Comparison of ENCODE assay signal across 14 cellular contexts in the genomic region with DNA sequence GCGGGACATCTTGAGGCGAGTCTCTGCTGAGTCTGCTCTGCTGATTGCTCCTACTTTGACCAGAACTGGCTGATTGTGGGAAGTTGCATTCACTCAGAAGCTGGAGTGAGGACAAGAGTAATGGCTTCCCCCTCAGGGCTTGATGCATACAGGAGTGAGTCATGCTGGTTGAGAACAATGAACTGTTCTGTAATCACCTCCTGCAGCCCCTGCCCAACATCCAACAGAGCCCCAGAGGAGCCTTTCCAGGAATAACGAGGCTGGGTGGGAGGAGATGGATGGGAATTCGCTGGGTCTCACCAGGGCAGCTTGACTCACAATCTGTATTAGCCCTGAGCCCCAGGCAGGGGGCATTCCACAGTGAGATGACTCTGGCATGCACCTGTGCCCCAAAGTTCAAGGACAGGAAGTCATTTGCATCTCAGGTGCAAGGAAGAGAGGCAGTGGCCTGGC.
A peak's percentile ranks its signal among the peaks of the same experiment; 100 is the strongest.
DNase-seq lines count a peak whose midpoint lies in the region; ATAC-seq and TF ChIP-seq lines count a peak whose summit lies in the region.
"Had no signal": no experiment of that assay in that cellular context is flagged by ENCODE, and none has a peak within 500 bp of the region (broad histone marks: within the 10 kb centered on the region; RNA-seq: fewer than 3 reads in every experiment).

No MANE protein-coding gene starts in this region.

- no peak overlapping the region for H3K27ac Mint-ChIP-seq in endodermal cell
- H3K27ac Mint-ChIP-seq: naive thymus-derived CD4-positive, alpha-beta T cell; T-helper 1 cell treated with Interleukin-12 subunit alpha and Interleukin-12 subunit beta and Interleukin-4 antibody, amounts not matched to agents 30 μg/mL and 1 μg/mL, for 36 hours had no signal

- H3K4me3 Mint-ChIP-seq in endodermal cell = no peak overlapping the region
- H3K4me3 Mint-ChIP-seq: naive thymus-derived CD4-positive, alpha-beta T cell; T-helper 1 cell treated with Interleukin-12 subunit alpha and Interleukin-12 subunit beta and Interleukin-4 antibody, amounts not matched to agents 30 μg/mL and 1 μg/mL, for 36 hours had no signal

- H3K36me3 ChIP-seq in endodermal cell (ENCODE audit: control insufficient read depth, insufficient read depth, low read length) (no peaks in the 10 kb centered on the region), mucosa of descending colon (ENCODE audit: low read depth) (no peaks in the 10 kb centered on the region)
- H3K36me3 ChIP-seq: breast epithelium, stomach had no signal

- no peaks in the 10 kb centered on the region for H3K27me3 Mint-ChIP-seq in endodermal cell (ENCODE audit: insufficient read depth)

- H3K4me1 ChIP-seq in endodermal cell (ENCODE audit: control insufficient read depth, insufficient read depth, low read length) (peaks cover 8% of the 10 kb centered on the region), mucosa of descending colon (ENCODE audit: low read depth) (no peaks in the 10 kb centered on the region)
- H3K4me1 ChIP-seq: breast epithelium, stomach had no signal

- no peaks in the 10 kb centered on the region for H3K9me3 Mint-ChIP-seq in endodermal cell
- H3K9me3 Mint-ChIP-seq: naive thymus-derived CD4-positive, alpha-beta T cell; T-helper 1 cell treated with Interleukin-12 subunit alpha and Interleukin-12 subunit beta and Interleukin-4 antibody, amounts not matched to agents 30 μg/mL and 1 μg/mL, for 36 hours had no signal

- no peaks in the 10 kb centered on the region for H3K36me3 Mint-ChIP-seq in endodermal cell (ENCODE audit: low read depth)
- H3K36me3 Mint-ChIP-seq: naive thymus-derived CD4-positive, alpha-beta T cell had no signal

- no peak for ATAC-seq in mucosa of descending colon
- ATAC-seq: naive thymus-derived CD4-positive, alpha-beta T cell had no signal

- peak; percentile 35 for TF ChIP-seq CTCF in endodermal cell (conservative IDR thresholded peaks at IDR 0.05)
- no peak for TF ChIP-seq CTCF in mucosa of descending colon (IDR thresholded peaks at IDR 0.05)
- TF ChIP-seq CTCF in GM20000 (IDR thresholded peaks at IDR 0.05; ENCODE audit: extremely low read depth, missing control alignments) = no peak

- intact Hi-C loops in mucosa of descending colon (cut with DNase I, micrococcal nuclease) = no loop called here

- H3K9me3 ChIP-seq in endodermal cell (ENCODE audit: control insufficient read depth, low read length) = no peaks in the 10 kb centered on the region
- H3K9me3 ChIP-seq in mucosa of descending colon = no peaks in the 10 kb centered on the region
- H3K9me3 ChIP-seq: A549, breast epithelium, stomach had no signal

- WGBS in endodermal cell (ENCODE audit: insufficient coverage in 1 of 2, insufficient read length in 1 of 2), 2 experiments = 38% methylated on average over 4 of the region's 4 CpGs

- H3K4me1 Mint-ChIP-seq in endodermal cell = peaks cover 12% of the 10 kb centered on the region

- no peaks in the 10 kb centered on the region for H3K27me3 ChIP-seq in endodermal cell (ENCODE audit: control insufficient read depth, insufficient read depth, low read length, poor library complexity, severe bottlenecking)
- H3K27me3 ChIP-seq: breast epithelium had no signal

- peak; percentile 52 for DNase-seq in NCI-H2196 (lab: John Stamatoyannopoulos, UW; ENCODE audit: unreplicated experiment)
- no peak for DNase-seq in NCI-H2196 treated with DMSO at 0.1 percent for 48 hours (lab: John Stamatoyannopoulos, UW; ENCODE audit: unreplicated experiment)
- peak; percentile 99 for DNase-seq in NCI-H69 (lab: John Stamatoyannopoulos, UW)
- peak; percentile 92 for DNase-seq in endodermal cell
- peak; percentile 8 for DNase-seq in skeletal muscle cell (ENCODE audit: low read depth)
- DNase-seq in SKM-1 treated with dmso at 0.1 percent for 144 hours (lab: John Stamatoyannopoulos, UW; ENCODE audit: unreplicated experiment) = no peak
- no peak for DNase-seq in mucosa of descending colon
- no peak for DNase-seq in GM20000 (ENCODE audit: low spot score)
- DNase-seq: naive thymus-derived CD4-positive, alpha-beta T cell; stimulated activated CD4-positive, alpha-beta T cell treated with anti-CD3 and anti-CD28 coated beads, Interleukin-15, amount 100 ng/mL, for 24 hours; stomach had no signal

- peak overlapping the region; percentile 11 for H3K27ac ChIP-seq in endodermal cell (ENCODE audit: low read depth, low read length)
- H3K27ac ChIP-seq: A549, breast epithelium, stomach had no signal

- no peak overlapping the region for H3K9ac ChIP-seq in endodermal cell (ENCODE audit: extremely low read depth, low read length, poor library complexity, severe bottlenecking)

- no peak overlapping the region for H3K4me3 ChIP-seq in endodermal cell (ENCODE audit: low read length)
- no peak overlapping the region for H3K4me3 ChIP-seq in skeletal muscle cell (ENCODE audit: low read depth, low read length)
- H3K4me3 ChIP-seq in mucosa of descending colon = no peak overlapping the region
- H3K4me3 ChIP-seq: A549, breast epithelium, stomach had no signal

Comparison
In these comparisons a context has a peak if more than half of its experiments do, and no peak if none do; other contexts are left out.
1. DNase-seq: peak in NCI-H2196 (single experiment), NCI-H69 (single experiment), endodermal cell (single experiment) and skeletal muscle cell (single experiment); none in NCI-H2196 treated with DMSO at 0.1 percent for 48 hours (single experiment), SKM-1 treated with dmso at 0.1 percent for 144 hours (single experiment), mucosa of descending colon (0 of 3) and GM20000 (single experiment).